In genomic region chr6:155248021-155249001, GRCh38 we compare ENCODE assay signal across 9 cellular contexts. TPM values are rescaled to one million over a fixed set of nuclear protein-coding genes. Genes with fewer than 3 reads are reported as not detected.
DNase-seq lines count a peak whose midpoint lies in the region; ATAC-seq and TF ChIP-seq lines count a peak whose summit lies in the region.
"Had no signal": no experiment of that assay in that cellular context is flagged by ENCODE, and none has a peak within 500 bp of the region (broad histone marks: within the 10 kb centered on the region; RNA-seq: fewer than 3 reads in every experiment).

No MANE protein-coding gene starts in this region.

- WGBS in liver: 89% methylated on average over 30 of the region's 30 CpGs
- 74 to 82% (median 80%) methylated on average over 27 to 30 of the region's 30 CpGs for WGBS in stomach, 5 donors

- H3K4me1 ChIP-seq in liver (ENCODE audit: control insufficient read depth in 4 of 4, insufficient read depth in 4 of 4, low read length in 3 of 4): no peaks in the 10 kb centered on the region
- peaks cover 0 to 18% (median 0%) of the 10 kb centered on the region in 4 donors for H3K4me1 ChIP-seq in stomach

- H3K36me3 ChIP-seq in liver (ENCODE audit: control insufficient read depth in 4 of 4, insufficient read depth in 3 of 4, low read depth in 1 of 4, low read length in 3 of 4) (peaks cover 0 to 13% (median under 1%) of the 10 kb centered on the region in 4 donors), stomach (peaks cover 3 to 49% (median 35%) of the 10 kb centered on the region in 4 donors)

- TF ChIP-seq CTCF in liver (IDR thresholded peaks at IDR 0.05; ENCODE audit: low read depth, low read length, missing input control) (peak; percentile 33), stomach (IDR thresholded peaks at IDR 0.05) (peak in 5 of 7 experiments; percentile 27 to 52 (median 47))

- DNase-seq in ELF-1 (ENCODE audit: low read depth, low spot score): peak; percentile 56
- DNase-seq in NCI-H69 (lab: John Stamatoyannopoulos, UW): peak; percentile 55
- peak; percentile 53 for DNase-seq in cerebellum (ENCODE audit: low spot score)
- peak; percentile 42 for DNase-seq in stomach
- no peak for DNase-seq in SHP77 treated with DMSO at 0.1 percent for 48 hours (lab: John Stamatoyannopoulos, UW)

- peak; percentile 74 for ATAC-seq in GM21526 (IDR thresholded peaks at IDR 0.05; ENCODE audit: low FRiP score, unreplicated experiment)
- no peak for ATAC-seq in GM19452 (IDR thresholded peaks at IDR 0.05; ENCODE audit: unreplicated experiment)

- H3K9ac ChIP-seq in liver (ENCODE audit: low read depth in 1 of 2, low read length in 2 of 2): no peak overlapping the region

- TF ChIP-seq EP300 in stomach (IDR thresholded peaks at IDR 0.05): no peak

- no peak for TF ChIP-seq POLR2A in stomach (IDR thresholded peaks at IDR 0.05)

- H3K4me3 ChIP-seq in liver (ENCODE audit: low read depth in 1 of 3, low read length in 3 of 3) (no peak overlapping the region), stomach (no peak overlapping the region)

- no peaks in the 10 kb centered on the region for H3K9me3 ChIP-seq in liver (ENCODE audit: control insufficient read depth in 4 of 4, low read length in 3 of 4)
- H3K9me3 ChIP-seq in stomach: no peaks in the 10 kb centered on the region

- TF ChIP-seq RAD21 in liver (IDR thresholded peaks at IDR 0.05): peak; percentile 61 to 71

- intact Hi-C loops in stomach (cut with DNase I; ENCODE audit: low total_unique reads): no loop called here

- H3K27ac ChIP-seq in liver (ENCODE audit: low read depth in 1 of 2, low read length in 2 of 2) (no peak overlapping the region), stomach (peak overlapping the region in 1 of 5 donors; percentile 44)

- H3K27me3 ChIP-seq in liver (ENCODE audit: control insufficient read depth in 4 of 4, insufficient read depth in 4 of 4, low read length in 3 of 4) (no peaks in the 10 kb centered on the region), stomach (no peaks in the 10 kb centered on the region)

TF ChIP-seq in liver, 16 proteins besides CTCF, POLR2A, EP300 and RAD21:
- TF ChIP-seq EGR1 (IDR thresholded peaks at IDR 0.05; ENCODE audit: low read depth in 2 of 2) (no peak), GABPA (IDR thresholded peaks at IDR 0.05 in 1 of 2, conservative IDR thresholded peaks at IDR 0.05 in 1 of 2) (no peak), NR2F2 (IDR thresholded peaks at IDR 0.05) (no peak), HNF4G (IDR thresholded peaks at IDR 0.05) (no peak), SP1 (IDR thresholded peaks at IDR 0.05) (no peak), HNF4A (conservative IDR thresholded peaks at IDR 0.05) (no peak), FOXA1 (IDR thresholded peaks at IDR 0.05) (no peak), RXRA (IDR thresholded peaks at IDR 0.05) (no peak), YY1 (IDR thresholded peaks at IDR 0.05) (no peak), MAX (IDR thresholded peaks at IDR 0.05) (no peak), FOXA2 (IDR thresholded peaks at IDR 0.05) (no peak), TAF1 (conservative IDR thresholded peaks at IDR 0.05) (no peak), JUND (IDR thresholded peaks at IDR 0.05) (no peak)
- TF ChIP-seq, protein P1, sequence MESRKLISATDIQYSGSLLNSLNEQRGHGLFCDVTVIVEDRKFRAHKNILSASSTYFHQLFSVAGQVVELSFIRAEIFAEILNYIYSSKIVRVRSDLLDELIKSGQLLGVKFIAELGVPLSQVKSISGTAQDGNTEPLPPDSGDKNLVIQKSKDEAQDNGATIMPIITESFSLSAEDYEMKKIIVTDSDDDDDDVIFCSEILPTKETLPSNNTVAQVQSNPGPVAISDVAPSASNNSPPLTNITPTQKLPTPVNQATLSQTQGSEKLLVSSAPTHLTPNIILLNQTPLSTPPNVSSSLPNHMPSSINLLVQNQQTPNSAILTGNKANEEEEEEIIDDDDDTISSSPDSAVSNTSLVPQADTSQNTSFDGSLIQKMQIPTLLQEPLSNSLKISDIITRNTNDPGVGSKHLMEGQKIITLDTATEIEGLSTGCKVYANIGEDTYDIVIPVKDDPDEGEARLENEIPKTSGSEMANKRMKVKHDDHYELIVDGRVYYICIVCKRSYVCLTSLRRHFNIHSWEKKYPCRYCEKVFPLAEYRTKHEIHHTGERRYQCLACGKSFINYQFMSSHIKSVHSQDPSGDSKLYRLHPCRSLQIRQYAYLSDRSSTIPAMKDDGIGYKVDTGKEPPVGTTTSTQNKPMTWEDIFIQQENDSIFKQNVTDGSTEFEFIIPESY (IDR thresholded peaks at IDR 0.05): no peak
- TF ChIP-seq, protein P2, sequence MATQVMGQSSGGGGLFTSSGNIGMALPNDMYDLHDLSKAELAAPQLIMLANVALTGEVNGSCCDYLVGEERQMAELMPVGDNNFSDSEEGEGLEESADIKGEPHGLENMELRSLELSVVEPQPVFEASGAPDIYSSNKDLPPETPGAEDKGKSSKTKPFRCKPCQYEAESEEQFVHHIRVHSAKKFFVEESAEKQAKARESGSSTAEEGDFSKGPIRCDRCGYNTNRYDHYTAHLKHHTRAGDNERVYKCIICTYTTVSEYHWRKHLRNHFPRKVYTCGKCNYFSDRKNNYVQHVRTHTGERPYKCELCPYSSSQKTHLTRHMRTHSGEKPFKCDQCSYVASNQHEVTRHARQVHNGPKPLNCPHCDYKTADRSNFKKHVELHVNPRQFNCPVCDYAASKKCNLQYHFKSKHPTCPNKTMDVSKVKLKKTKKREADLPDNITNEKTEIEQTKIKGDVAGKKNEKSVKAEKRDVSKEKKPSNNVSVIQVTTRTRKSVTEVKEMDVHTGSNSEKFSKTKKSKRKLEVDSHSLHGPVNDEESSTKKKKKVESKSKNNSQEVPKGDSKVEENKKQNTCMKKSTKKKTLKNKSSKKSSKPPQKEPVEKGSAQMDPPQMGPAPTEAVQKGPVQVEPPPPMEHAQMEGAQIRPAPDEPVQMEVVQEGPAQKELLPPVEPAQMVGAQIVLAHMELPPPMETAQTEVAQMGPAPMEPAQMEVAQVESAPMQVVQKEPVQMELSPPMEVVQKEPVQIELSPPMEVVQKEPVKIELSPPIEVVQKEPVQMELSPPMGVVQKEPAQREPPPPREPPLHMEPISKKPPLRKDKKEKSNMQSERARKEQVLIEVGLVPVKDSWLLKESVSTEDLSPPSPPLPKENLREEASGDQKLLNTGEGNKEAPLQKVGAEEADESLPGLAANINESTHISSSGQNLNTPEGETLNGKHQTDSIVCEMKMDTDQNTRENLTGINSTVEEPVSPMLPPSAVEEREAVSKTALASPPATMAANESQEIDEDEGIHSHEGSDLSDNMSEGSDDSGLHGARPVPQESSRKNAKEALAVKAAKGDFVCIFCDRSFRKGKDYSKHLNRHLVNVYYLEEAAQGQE (IDR thresholded peaks at IDR 0.05): no peak
- TF ChIP-seq, protein P3, sequence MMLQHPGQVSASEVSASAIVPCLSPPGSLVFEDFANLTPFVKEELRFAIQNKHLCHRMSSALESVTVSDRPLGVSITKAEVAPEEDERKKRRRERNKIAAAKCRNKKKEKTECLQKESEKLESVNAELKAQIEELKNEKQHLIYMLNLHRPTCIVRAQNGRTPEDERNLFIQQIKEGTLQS (IDR thresholded peaks at IDR 0.05): no peak

RNA-seq across cellular contexts. Expression of gene CLDN20, which starts 15.5 kb away (rescaled TPM):
- total RNA-seq in cerebellum (not detected), liver (not detected), stomach (not detected)
- polyA plus RNA-seq in liver (under 1 TPM in 1 of 2 donors, not detected in 1; 0.26 TPM), stomach (not detected)
- total RNA-seq: temporal lobe had no signal
